ENCODE assay signal across 20 cellular contexts in the genomic region with DNA sequence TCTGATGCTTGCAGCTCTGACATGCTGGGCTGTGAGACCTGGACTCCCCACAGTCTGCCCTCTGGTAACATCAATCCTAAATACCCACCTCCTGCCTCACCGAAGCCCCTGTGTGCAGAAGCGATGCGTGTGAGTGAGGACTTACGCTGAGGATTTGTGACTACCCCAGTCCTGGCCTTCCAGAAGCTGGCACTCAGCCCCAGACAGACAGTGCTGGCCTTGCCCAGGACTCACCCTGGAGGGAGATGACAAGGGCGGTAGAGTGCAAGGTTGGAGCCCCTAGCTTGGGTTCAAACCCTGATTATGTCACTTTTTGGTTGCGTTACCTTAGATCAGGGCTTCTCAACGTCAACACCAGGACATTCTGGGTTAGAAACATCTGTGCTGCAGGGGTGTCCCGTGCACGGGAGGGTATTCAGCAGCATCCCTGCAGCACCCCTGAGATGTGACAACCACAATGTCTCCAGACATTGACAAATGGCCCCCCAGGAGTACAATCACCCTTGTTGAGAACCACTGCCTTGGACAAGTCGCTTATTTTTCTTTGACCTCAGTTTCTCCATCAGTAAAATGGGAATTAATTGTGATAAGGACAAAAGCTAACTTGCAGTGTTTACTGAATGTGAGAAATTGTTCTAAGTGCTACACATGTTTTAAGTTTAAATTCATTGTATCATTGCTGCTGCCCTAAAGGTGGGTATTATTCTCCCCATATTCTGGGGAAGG. TPM values are rescaled to one million over a fixed set of nuclear protein-coding genes. Genes with fewer than 3 reads are reported as not detected.
DNase-seq lines count a peak whose midpoint lies in the region; ATAC-seq, FAIRE-seq and TF ChIP-seq lines count a peak whose summit lies in the region.
"Had no signal": no experiment of that assay in that cellular context is flagged by ENCODE, and none has a peak within 500 bp of the region (broad histone marks: within the 10 kb centered on the region; RNA-seq: fewer than 3 reads in every experiment).

No MANE protein-coding gene starts in this region.

- H3K27ac ChIP-seq in HepG2 (ENCODE audit: extremely low read length, insufficient read depth, low read length), result no peak overlapping the region
- no peak overlapping the region for H3K27ac ChIP-seq in right lobe of liver
- H3K27ac ChIP-seq in adrenal gland, result peak overlapping the region in 1 of 5 donors; percentile 1
- no peak overlapping the region for H3K27ac ChIP-seq in iPS-20b (ENCODE audit: low read length)
- H3K27ac ChIP-seq in osteoblast (ENCODE audit: low read depth, low read length), result no peak overlapping the region
- no peak overlapping the region for H3K27ac ChIP-seq in hepatocyte
- H3K27ac ChIP-seq: BLaER1 had no signal

- TF ChIP-seq RAD21 in HepG2 (CRISPR knock-in tag; IDR thresholded peaks at IDR 0.05), result no peak

- POLR2A ChIA-PET in HepG2 (lab: Yijun Ruan, JAX), result no interaction called here

- H3K4me3 ChIP-seq in HepG2 (replicated peaks in 1 of 3; ENCODE audit: insufficient read depth in 1 of 3, low read depth in 2 of 3, low read length in 3 of 3) (no peak overlapping the region), right lobe of liver (no peak overlapping the region), adrenal gland (no peak overlapping the region), iPS-20b (ENCODE audit: low read length) (0 out of 2 replicates have a peak overlapping the region, but pooled peaks have one; percentile 15), osteoblast (ENCODE audit: insufficient read depth, low read length) (no peak overlapping the region), hepatocyte (no peak overlapping the region)
- H3K4me3 ChIP-seq: BLaER1, GM23338 had no signal

- H3K4me2 ChIP-seq in HepG2 (ENCODE audit: low read depth, low read length) (no peak overlapping the region), osteoblast (ENCODE audit: insufficient read depth, low read length) (no peak overlapping the region), hepatocyte (no peak overlapping the region)
- H3K4me2 ChIP-seq: BLaER1 had no signal

- CTCF ChIA-PET in HepG2 (lab: Yijun Ruan, JAX; ENCODE audit: low intra/inter-chr PET ratio, low total read pairs), result no interaction called here

- TF ChIP-seq EP300 in HepG2 (IDR thresholded peaks at IDR 0.05; ENCODE audit: low read depth in 2 of 2, low read length in 2 of 2), result no peak
- TF ChIP-seq EP300 in HepG2 (CRISPR knock-in tag; IDR thresholded peaks at IDR 0.05; ENCODE audit: borderline replicate concordance), result no peak

- H2AFZ ChIP-seq in HepG2 (ENCODE audit: low read length), result no peak overlapping the region
- no peak overlapping the region for H2AFZ ChIP-seq in osteoblast (ENCODE audit: low read length)
- no peak overlapping the region for H2AFZ ChIP-seq in hepatocyte

- no peak for DNase-seq in HepG2 (ENCODE audit: low spot score)
- no peak for DNase-seq in right lobe of liver
- DNase-seq in adrenal gland, result peak in 6 of 7 donors; percentile 54 to 76 (median 69)
- DNase-seq in osteoblast (ENCODE audit: insufficient read length, low spot score, missing footprints), result peak; percentile 49
- DNase-seq in hepatocyte (ENCODE audit: low spot score), result no peak
- no peak for DNase-seq in cerebellar nuclear complex (lab: John Stamatoyannopoulos, UW)
- DNase-seq in NCI-H187 (lab: John Stamatoyannopoulos, UW), result no peak
- DNase-seq: 8988T; CD4-positive, alpha-beta memory T cell; DMS153; DMS79 had no signal

- H3K9me3 ChIP-seq in HepG2 (ENCODE audit: low read length), result no peaks in the 10 kb centered on the region
- H3K9me3 ChIP-seq in right lobe of liver, result no peaks in the 10 kb centered on the region
- H3K9me3 ChIP-seq in adrenal gland (replicated peaks in 1 of 3), result no peaks in the 10 kb centered on the region
- no peaks in the 10 kb centered on the region for H3K9me3 ChIP-seq in iPS-20b (ENCODE audit: insufficient read depth, low read depth, low read length)
- no peaks in the 10 kb centered on the region for H3K9me3 ChIP-seq in osteoblast (ENCODE audit: low read depth, low read length)
- no peaks in the 10 kb centered on the region for H3K9me3 ChIP-seq in hepatocyte (ENCODE audit: low read depth)
- H3K9me3 ChIP-seq: BLaER1 had no signal

- H3K9ac ChIP-seq in HepG2 (ENCODE audit: insufficient read depth, low read depth, low read length), result no peak overlapping the region
- H3K9ac ChIP-seq in iPS-20b (ENCODE audit: low read depth, low read length), result peak overlapping the region; percentile 67; the same call in 1 of the 2 replicates
- H3K9ac ChIP-seq: BLaER1 had no signal

- H3K4me1 ChIP-seq in HepG2 (ENCODE audit: insufficient read depth, low read length), result peaks cover 11% of the 10 kb centered on the region
- no peaks in the 10 kb centered on the region for H3K4me1 ChIP-seq in right lobe of liver
- peaks cover 0 to 10% of the 10 kb centered on the region in 2 donors for H3K4me1 ChIP-seq in adrenal gland (replicated peaks in 1 of 2)
- H3K4me1 ChIP-seq in iPS-20b (ENCODE audit: insufficient read depth, low read length), result peaks cover 15% of the 10 kb centered on the region
- no peaks in the 10 kb centered on the region for H3K4me1 ChIP-seq in osteoblast (ENCODE audit: insufficient read depth, low read length)
- H3K4me1 ChIP-seq in hepatocyte (ENCODE audit: insufficient read depth), result no peaks in the 10 kb centered on the region
- H3K4me1 ChIP-seq: BLaER1 had no signal

- no peaks in the 10 kb centered on the region for H3K9me2 ChIP-seq in hepatocyte (replicated peaks; ENCODE audit: insufficient read depth)

- intact Hi-C loops in HepG2 (cut with micrococcal nuclease; ENCODE audit: unreplicated experiment) (no loop called here), right lobe of liver (cut with DNase I) (no loop called here), adrenal gland (cut with DNase I) (no loop called here)

- in situ Hi-C loops in HepG2 (cut with HindIII; ENCODE audit: extremely low pct_ligation_motif_present, low pct_unique_long_range_greater_than_20kb), result no loop called here

- no peak for FAIRE-seq in HepG2 (lab: Jason Lieb, UNC)
- FAIRE-seq: HTR-8/SVneo had no signal

- H3K27me3 ChIP-seq in HepG2 (ENCODE audit: control insufficient read depth in 1 of 2, insufficient read depth in 2 of 2, low read length in 2 of 2), result peaks cover 3 to 6% of the 10 kb centered on the region in 2 experiments; a peak in 3 of 5 replicates
- no peaks in the 10 kb centered on the region for H3K27me3 ChIP-seq in right lobe of liver
- H3K27me3 ChIP-seq in adrenal gland, result no peaks in the 10 kb centered on the region
- H3K27me3 ChIP-seq in iPS-20b (ENCODE audit: insufficient read depth, low read length), result no peaks in the 10 kb centered on the region
- no peaks in the 10 kb centered on the region for H3K27me3 ChIP-seq in osteoblast (ENCODE audit: insufficient read depth, low read length)
- H3K27me3 ChIP-seq in hepatocyte, result peaks cover 15% of the 10 kb centered on the region
- H3K27me3 ChIP-seq: BLaER1 had no signal

- 40% methylated on average over 9 of the region's 10 CpGs for WGBS in HepG2 (ENCODE audit: low lambda C conversion rate)
- WGBS in right lobe of liver (ENCODE audit: insufficient coverage, low coverage, low lambda C conversion rate, missing lambda C conversion rate), result 82% methylated on average over 3 of the region's 10 CpGs
- WGBS in adrenal gland, 4 donors, result 49 to 58% (median 55%) methylated on average over 4 to 10 of the region's 10 CpGs
- WGBS in hepatocyte (ENCODE audit: low lambda C conversion rate, missing lambda C conversion rate), result 89% methylated on average over 10 of the region's 10 CpGs

- no peaks in the 10 kb centered on the region for H3K79me2 ChIP-seq in HepG2 (ENCODE audit: insufficient read depth, low read length)
- no peaks in the 10 kb centered on the region for H3K79me2 ChIP-seq in osteoblast (ENCODE audit: insufficient read depth, low read length)
- H3K79me2 ChIP-seq in hepatocyte, result no peaks in the 10 kb centered on the region

- no peak for TF ChIP-seq CTCF in HepG2 (CRISPR knock-in tag; IDR thresholded peaks at IDR 0.05)
- no peak for TF ChIP-seq CTCF in right lobe of liver (IDR thresholded peaks at IDR 0.05)
- TF ChIP-seq CTCF in adrenal gland (IDR thresholded peaks at IDR 0.05), result no peak
- TF ChIP-seq CTCF in osteoblast (IDR thresholded peaks at IDR 0.05; ENCODE audit: extremely low read depth, low read depth, low read length), result no peak
- TF ChIP-seq CTCF in hepatocyte (IDR thresholded peaks at IDR 0.05; ENCODE audit: poor library complexity), result no peak

- ATAC-seq in HepG2 (no peak), right lobe of liver (no peak)

- H3K36me3 ChIP-seq in HepG2 (replicated peaks in 1 of 2; ENCODE audit: control insufficient read depth in 1 of 2, insufficient read depth in 2 of 2, low read length in 2 of 2), result no peaks in the 10 kb centered on the region
- no peaks in the 10 kb centered on the region for H3K36me3 ChIP-seq in right lobe of liver
- no peaks in the 10 kb centered on the region for H3K36me3 ChIP-seq in adrenal gland (replicated peaks in 1 of 2)
- no peaks in the 10 kb centered on the region for H3K36me3 ChIP-seq in iPS-20b (ENCODE audit: insufficient read depth, low read depth, low read length)
- no peaks in the 10 kb centered on the region for H3K36me3 ChIP-seq in osteoblast (ENCODE audit: insufficient read depth, low read length)
- H3K36me3 ChIP-seq in hepatocyte (replicated peaks; ENCODE audit: insufficient read depth, low read depth), result no peaks in the 10 kb centered on the region
- H3K36me3 ChIP-seq: BLaER1 had no signal

- TF ChIP-seq POLR2A in HepG2 (IDR thresholded peaks at IDR 0.05; ENCODE audit: insufficient read depth in 1 of 2, low read depth in 2 of 2, low read length in 2 of 2) (no peak), right lobe of liver (IDR thresholded peaks at IDR 0.05) (no peak), adrenal gland (IDR thresholded peaks at IDR 0.05) (no peak)

- no TSS peak for BruUV-seq in HepG2 (replicated peaks; lab: Mats Ljungman, UMichigan)

- H4K20me1 ChIP-seq in HepG2 (ENCODE audit: insufficient read depth, low read length) (no peaks in the 10 kb centered on the region), osteoblast (ENCODE audit: insufficient read depth, low read length) (no peaks in the 10 kb centered on the region), hepatocyte (ENCODE audit: insufficient read depth, poor library complexity, severe bottlenecking) (no peaks in the 10 kb centered on the region)
- H4K20me1 ChIP-seq: BLaER1 had no signal

RNA-seq across cellular contexts. Expression of gene TTLL11, which starts 23.5 kb away (rescaled TPM):
- 3.1 and 4.5 TPM in 2 replicates for total RNA-seq in HepG2 (2016; rRNA removed; fragmentation: Illumina TruSeq; extraction: Trizol)
- total RNA-seq in HepG2 (2016; cell fraction: cytosol; rRNA removed; fragmentation: Illumina TruSeq; extraction: Trizol; ENCODE audit: low read depth), result 4.2 and 4.4 TPM in 2 replicates
- total RNA-seq in HepG2 (2016; cell fraction: insoluble cytoplasmic fraction; rRNA removed; fragmentation: Illumina TruSeq; extraction: Trizol), result 3.2 and 4.0 TPM in 2 replicates
- 8.0 and 8.2 TPM in 2 replicates for total RNA-seq in HepG2 (2016; cell fraction: membrane; rRNA removed; fragmentation: Illumina TruSeq; extraction: Trizol)
- 3.4 and 4.1 TPM in 2 replicates for total RNA-seq in HepG2 (2016; cell fraction: nucleus; rRNA removed; fragmentation: Illumina TruSeq; extraction: Trizol)
- 5.2 and 6.4 TPM in 2 replicates for polyA plus RNA-seq in HepG2 (2011; rRNA removed)
- polyA plus RNA-seq in HepG2 (2011; cell fraction: cytosol; rRNA removed), result 4.2 and 5.3 TPM in 2 replicates
- polyA plus RNA-seq in HepG2 (2011; cell fraction: nucleus; rRNA removed), result 2.5 and 3.8 TPM in 2 replicates
- polyA plus RNA-seq in HepG2 (2012), result 3.5 and 4.2 TPM in 2 replicates
- 4.5 and 4.7 TPM in 2 replicates for polyA plus RNA-seq in HepG2 (2016; cell fraction: cytosol; fragmentation: Illumina TruSeq; extraction: Trizol; ENCODE audit: low read depth)
- polyA plus RNA-seq in HepG2 (2016; cell fraction: insoluble cytoplasmic fraction; fragmentation: Illumina TruSeq; extraction: Trizol; ENCODE audit: low read depth), result 4.7 and 6.7 TPM in 2 replicates
- polyA plus RNA-seq in HepG2 (2016; cell fraction: membrane; fragmentation: Illumina TruSeq; extraction: Trizol; ENCODE audit: low read depth), result 6.6 and 8.0 TPM in 2 replicates
- 4.7 and 5.7 TPM in 2 replicates for polyA plus RNA-seq in HepG2 (2016; cell fraction: nucleus; fragmentation: Illumina TruSeq; extraction: Trizol; ENCODE audit: insufficient read depth, low read depth)
- 3.5 and 6.7 TPM in 2 replicates for polyA minus RNA-seq in HepG2 (2011; rRNA and poly(A)+ RNA removed; ENCODE audit: low replicate concordance)
- 2.0 and 2.5 TPM in 2 replicates for polyA minus RNA-seq in HepG2 (2011; cell fraction: cytosol; rRNA and poly(A)+ RNA removed)
- polyA minus RNA-seq in HepG2 (2011; cell fraction: nucleus; rRNA and poly(A)+ RNA removed), result 3.3 and 5.3 TPM in 2 replicates
- total RNA-seq in right lobe of liver, result 1 to 10 TPM; 3.2 to 5.2 (median 4.1) TPM
- 10 to 100 TPM; 11.0 to 30.9 (median 17.8) TPM for total RNA-seq in adrenal gland
- 1 to 10 TPM; 4.8 to 9.3 (median 5.9) TPM for polyA plus RNA-seq in adrenal gland
- 6.2 and 8.0 TPM in 2 replicates for total RNA-seq in osteoblast
- 6.8 and 7.6 TPM in 2 replicates for total RNA-seq in hepatocyte
- 5.5 and 7.5 TPM in 2 replicates for polyA plus RNA-seq in hepatocyte

RNA-seq across cellular contexts. Expression of gene NDUFA8, which starts 43.0 kb away (rescaled TPM):
- total RNA-seq in HepG2 (2016; rRNA removed; fragmentation: Illumina TruSeq; extraction: Trizol) (71.7 and 112 TPM in 2 replicates), right lobe of liver (10 to 100 TPM; 27.3 to 43.9 (median 29.0) TPM), adrenal gland (10 to 100 TPM; 34.5 to 73.1 (median 69.4) TPM), osteoblast (17.0 and 18.3 TPM in 2 replicates), hepatocyte (44.4 and 46.4 TPM in 2 replicates)
- total RNA-seq in HepG2 (2016; cell fraction: cytosol; rRNA removed; fragmentation: Illumina TruSeq; extraction: Trizol; ENCODE audit: low read depth), result 24.0 and 28.2 TPM in 2 replicates
- 77.1 and 98.9 TPM in 2 replicates for total RNA-seq in HepG2 (2016; cell fraction: insoluble cytoplasmic fraction; rRNA removed; fragmentation: Illumina TruSeq; extraction: Trizol)
- 33.8 and 34.5 TPM in 2 replicates for total RNA-seq in HepG2 (2016; cell fraction: membrane; rRNA removed; fragmentation: Illumina TruSeq; extraction: Trizol)
- total RNA-seq in HepG2 (2016; cell fraction: nucleus; rRNA removed; fragmentation: Illumina TruSeq; extraction: Trizol), result 26.2 and 29.8 TPM in 2 replicates
- polyA plus RNA-seq in HepG2 (2011; rRNA removed) (57.7 and 68.6 TPM in 2 replicates), adrenal gland (100 to 1,000 TPM in 1 of 3 donors, 10 to 100 TPM in 2; 96.0 to 182 (median 99.1) TPM), hepatocyte (113 and 132 TPM in 2 replicates)
- 66.4 and 77.0 TPM in 2 replicates for polyA plus RNA-seq in HepG2 (2011; cell fraction: cytosol; rRNA removed)
- 14.6 and 17.0 TPM in 2 replicates for polyA plus RNA-seq in HepG2 (2011; cell fraction: nucleus; rRNA removed)
- polyA plus RNA-seq in HepG2 (2012), result 57.2 and 70.1 TPM in 2 replicates
- 37.6 and 46.4 TPM in 2 replicates for polyA plus RNA-seq in HepG2 (2016; cell fraction: cytosol; fragmentation: Illumina TruSeq; extraction: Trizol; ENCODE audit: low read depth)
- polyA plus RNA-seq in HepG2 (2016; cell fraction: insoluble cytoplasmic fraction; fragmentation: Illumina TruSeq; extraction: Trizol; ENCODE audit: low read depth), result 144 and 158 TPM in 2 replicates
- 38.1 and 41.4 TPM in 2 replicates for polyA plus RNA-seq in HepG2 (2016; cell fraction: membrane; fragmentation: Illumina TruSeq; extraction: Trizol; ENCODE audit: low read depth)
- 63.9 and 64.9 TPM in 2 replicates for polyA plus RNA-seq in HepG2 (2016; cell fraction: nucleus; fragmentation: Illumina TruSeq; extraction: Trizol; ENCODE audit: insufficient read depth, low read depth)
- 32.8 and 96.4 TPM in 2 replicates for polyA minus RNA-seq in HepG2 (2011; rRNA and poly(A)+ RNA removed; ENCODE audit: low replicate concordance)
- polyA minus RNA-seq in HepG2 (2011; cell fraction: cytosol; rRNA and poly(A)+ RNA removed), result 26.3 and 30.2 TPM in 2 replicates
- polyA minus RNA-seq in HepG2 (2011; cell fraction: nucleus; rRNA and poly(A)+ RNA removed), result 9.5 and 12.1 TPM in 2 replicates

RNA-seq across cellular contexts. Expression of gene MORN5, which starts 43.1 kb away (rescaled TPM):
- total RNA-seq in HepG2 (2016; rRNA removed; fragmentation: Illumina TruSeq; extraction: Trizol), result not detected in 2 replicates
- not detected in 2 replicates for total RNA-seq in HepG2 (2016; cell fraction: cytosol; rRNA removed; fragmentation: Illumina TruSeq; extraction: Trizol; ENCODE audit: low read depth)
- total RNA-seq in HepG2 (2016; cell fraction: insoluble cytoplasmic fraction; rRNA removed; fragmentation: Illumina TruSeq; extraction: Trizol), result not detected in 2 replicates
- not detected in 2 replicates for total RNA-seq in HepG2 (2016; cell fraction: membrane; rRNA removed; fragmentation: Illumina TruSeq; extraction: Trizol)
- total RNA-seq in HepG2 (2016; cell fraction: nucleus; rRNA removed; fragmentation: Illumina TruSeq; extraction: Trizol), result not detected in 2 replicates
- not detected in 2 replicates for polyA plus RNA-seq in HepG2 (2011; rRNA removed)
- not detected in 2 replicates for polyA plus RNA-seq in HepG2 (2011; cell fraction: cytosol; rRNA removed)
- not detected in 2 replicates for polyA plus RNA-seq in HepG2 (2011; cell fraction: nucleus; rRNA removed)
- not detected in 2 replicates for polyA plus RNA-seq in HepG2 (2012)
- not detected in 2 replicates for polyA plus RNA-seq in HepG2 (2016; cell fraction: cytosol; fragmentation: Illumina TruSeq; extraction: Trizol; ENCODE audit: low read depth)
- polyA plus RNA-seq in HepG2 (2016; cell fraction: insoluble cytoplasmic fraction; fragmentation: Illumina TruSeq; extraction: Trizol; ENCODE audit: low read depth), result not detected in 2 replicates
- polyA plus RNA-seq in HepG2 (2016; cell fraction: membrane; fragmentation: Illumina TruSeq; extraction: Trizol; ENCODE audit: low read depth), result not detected in 2 replicates
- polyA plus RNA-seq in HepG2 (2016; cell fraction: nucleus; fragmentation: Illumina TruSeq; extraction: Trizol; ENCODE audit: insufficient read depth, low read depth), result not detected in 2 replicates
- polyA minus RNA-seq in HepG2 (2011; rRNA and poly(A)+ RNA removed; ENCODE audit: low replicate concordance), result not detected in 2 replicates
- polyA minus RNA-seq in HepG2 (2011; cell fraction: cytosol; rRNA and poly(A)+ RNA removed), result not detected in 2 replicates
- polyA minus RNA-seq in HepG2 (2011; cell fraction: nucleus; rRNA and poly(A)+ RNA removed), result not detected in 2 replicates
- total RNA-seq in right lobe of liver, result not detected
- 1 to 10 TPM in 1 of 8 donors, under 1 TPM in 1, not detected in 6; 0.80 to 1.7 TPM for total RNA-seq in adrenal gland
- under 1 TPM in 1 of 3 donors, not detected in 2; 0.81 TPM for polyA plus RNA-seq in adrenal gland
- 0.36 TPM in 1 of 2 replicates, not detected in the other for total RNA-seq in osteoblast
- not detected in 2 replicates for total RNA-seq in hepatocyte
- 0.95 TPM in 1 of 2 replicates, not detected in the other for polyA plus RNA-seq in hepatocyte
- total RNA-seq: A673; CD4-positive, alpha-beta memory T cell; Daoy; GM23338; H7 had no signal
- polyA plus RNA-seq: AG04450; CD14-positive monocyte; CD4-positive, alpha-beta memory T cell; GM23338 had no signal

Comparison
In these comparisons a context has a peak if more than half of its experiments do, and no peak if none do; other contexts are left out.
1. DNase-seq: peak in adrenal gland (6 of 7) and osteoblast (single experiment); none in HepG2 (single experiment), right lobe of liver (0 of 3), hepatocyte (single experiment), cerebellar nuclear complex (0 of 2) and NCI-H187 (0 of 2).